18 cellular contexts compared by ENCODE assay signal in genomic region chr4:103374773-103375172, GRCh38.
DNase-seq lines count a peak whose midpoint lies in the region; ATAC-seq, FAIRE-seq and TF ChIP-seq lines count a peak whose summit lies in the region.
"Had no signal": no experiment of that assay in that cellular context is flagged by ENCODE, and none has a peak within 500 bp of the region (broad histone marks: within the 10 kb centered on the region; RNA-seq: fewer than 3 reads in every experiment).

No MANE protein-coding gene starts in this region.

- peak overlapping the region; percentile 73 for H3K27ac ChIP-seq in HUES48 (ENCODE audit: low read depth, low read length)
- no peak overlapping the region for H3K27ac ChIP-seq in endothelial cell of umbilical vein (ENCODE audit: insufficient read depth, low read depth, low read length)
- H3K27ac ChIP-seq: C4-2B, HL-60 had no signal

- H3K36me3 ChIP-seq in HUES48 (ENCODE audit: control insufficient read depth, insufficient read depth, low read length): no peaks in the 10 kb centered on the region
- H3K36me3 ChIP-seq in NT2/D1 (ENCODE audit: insufficient read depth, insufficient read length, low read length): no peaks in the 10 kb centered on the region
- H3K36me3 ChIP-seq in endothelial cell of umbilical vein (ENCODE audit: control insufficient read depth in 2 of 2, extremely low read depth in 1 of 2, insufficient read depth in 2 of 2, low read length in 2 of 2): no peaks in the 10 kb centered on the region
- H3K36me3 ChIP-seq in skeletal muscle satellite cell (ENCODE audit: insufficient read depth, low read length): no peaks in the 10 kb centered on the region
- H3K36me3 ChIP-seq: HAP-1 had no signal

- BruUV-seq in endothelial cell of umbilical vein (replicated peaks; lab: Mats Ljungman, UMichigan): no TSS peak

- CTCF ChIA-PET in endothelial cell of umbilical vein (lab: Charles Lee): no interaction called here

- TF ChIP-seq CTCF in endothelial cell of umbilical vein (IDR thresholded peaks at IDR 0.05; ENCODE audit: extremely low read depth in 1 of 2, insufficient read depth in 1 of 2, low read depth in 1 of 2, low read length in 2 of 2): no peak

- dilution Hi-C loops in endothelial cell of umbilical vein (cut with MboI; ENCODE audit: extremely low pct_ligation_motif_present, low sequenced_read_pairs): no loop called here

- H3K79me2 ChIP-seq in endothelial cell of umbilical vein (ENCODE audit: control insufficient read depth, insufficient read depth, low read length): no peaks in the 10 kb centered on the region

- peak; percentile 28 for DNase-seq in NT2/D1 (ENCODE audit: low read depth, low spot score)
- no peak for DNase-seq in endothelial cell of umbilical vein (ENCODE audit: low read depth, low spot score)
- no peak for DNase-seq in NCI-H510A treated with DMSO at 0.1 percent for 48 hours (lab: John Stamatoyannopoulos, UW)
- no peak for DNase-seq in ureter (ENCODE audit: low spot score)
- DNase-seq: ACHN; Caco-2; CD4-positive, alpha-beta T cell; KG1 had no signal

- H3K9ac ChIP-seq in HUES48 (ENCODE audit: low read depth, low read length) (no peak overlapping the region), NT2/D1 (ENCODE audit: insufficient read length, low read depth) (no peak overlapping the region), endothelial cell of umbilical vein (replicated peaks; ENCODE audit: extremely low read depth, insufficient read depth, low read length) (no peak overlapping the region), skeletal muscle satellite cell (ENCODE audit: low read depth, low read length) (no peak overlapping the region)

- intact Hi-C loops in endothelial cell of umbilical vein (cut with micrococcal nuclease): no loop called here

- H3K9me1 ChIP-seq in endothelial cell of umbilical vein (replicated peaks; ENCODE audit: control insufficient read depth, extremely low read depth, insufficient read depth, low read length): no peaks in the 10 kb centered on the region

- no peaks in the 10 kb centered on the region for H4K20me1 ChIP-seq in endothelial cell of umbilical vein (replicated peaks; ENCODE audit: control insufficient read depth, extremely low read depth, insufficient read depth, low read length)

- H3K4me3 ChIP-seq in HUES48 (ENCODE audit: low read depth, low read length) (no peak overlapping the region), NT2/D1 (ENCODE audit: insufficient read length, low read depth) (no peak overlapping the region), endothelial cell of umbilical vein (replicated peaks in 1 of 3; ENCODE audit: insufficient read depth in 1 of 3, low read depth in 1 of 3, low read length in 3 of 3) (no peak overlapping the region), skeletal muscle satellite cell (ENCODE audit: low read length) (no peak overlapping the region)
- H3K4me3 ChIP-seq: HAP-1 had no signal

- no peak overlapping the region for H2AFZ ChIP-seq in endothelial cell of umbilical vein (ENCODE audit: low read depth, low read length)

- peak; percentile 28 for FAIRE-seq in endothelial cell of umbilical vein (lab: Jason Lieb, UNC)
- FAIRE-seq: A204.1, D721Med, G401.6, GM12891 had no signal

- H3K9me3 ChIP-seq in HUES48 (ENCODE audit: control insufficient read depth, insufficient read depth, low read length): no peaks in the 10 kb centered on the region
- peaks cover 4% of the 10 kb centered on the region; the same call in 1 of the 2 replicates for H3K9me3 ChIP-seq in NT2/D1 (ENCODE audit: insufficient read depth, low read length)
- no peaks in the 10 kb centered on the region for H3K9me3 ChIP-seq in endothelial cell of umbilical vein (replicated peaks; ENCODE audit: control insufficient read depth, insufficient read depth, low read length)
- no peaks in the 10 kb centered on the region for H3K9me3 ChIP-seq in skeletal muscle satellite cell (replicated peaks; ENCODE audit: low read length)
- H3K9me3 ChIP-seq: HAP-1 had no signal

- ATAC-seq in GM21515 (IDR thresholded peaks at IDR 0.05; ENCODE audit: unreplicated experiment): no peak

- H3K4me2 ChIP-seq in endothelial cell of umbilical vein (ENCODE audit: insufficient read depth, low read length): no peak overlapping the region
- peak overlapping the region; percentile 50 for H3K4me2 ChIP-seq in skeletal muscle satellite cell (ENCODE audit: low read length)

- POLR2A ChIA-PET in endothelial cell of umbilical vein (lab: Charles Lee): no interaction called here

- no peak for TF ChIP-seq POLR2A in endothelial cell of umbilical vein (IDR thresholded peaks at IDR 0.05; ENCODE audit: low read depth, low read length)

- no peaks in the 10 kb centered on the region; the same call in 1 of the 2 replicates for H3K27me3 ChIP-seq in HUES48 (ENCODE audit: control insufficient read depth, insufficient read depth, low read length)
- H3K27me3 ChIP-seq in NT2/D1 (ENCODE audit: insufficient read depth, insufficient read length): no peaks in the 10 kb centered on the region
- H3K27me3 ChIP-seq in endothelial cell of umbilical vein (ENCODE audit: control insufficient read depth in 2 of 2, insufficient read depth in 2 of 2, low read length in 2 of 2): no peaks in the 10 kb centered on the region
- no peaks in the 10 kb centered on the region for H3K27me3 ChIP-seq in skeletal muscle satellite cell (ENCODE audit: control insufficient read depth, insufficient read depth, low read length)

- peaks cover 32% of the 10 kb centered on the region for H3K4me1 ChIP-seq in HUES48 (ENCODE audit: control insufficient read depth, insufficient read depth, low read length)
- H3K4me1 ChIP-seq in NT2/D1 (ENCODE audit: insufficient read depth, insufficient read length): no peaks in the 10 kb centered on the region
- H3K4me1 ChIP-seq in endothelial cell of umbilical vein (ENCODE audit: control insufficient read depth, extremely low read depth, insufficient read depth, low read length): peaks cover 18% of the 10 kb centered on the region
- peaks cover 7% of the 10 kb centered on the region for H3K4me1 ChIP-seq in skeletal muscle satellite cell (ENCODE audit: control insufficient read depth, insufficient read depth, low read length)

TF ChIP-seq in endothelial cell of umbilical vein, 7 proteins besides CTCF, POLR2A, EP300 and RAD21:
- TF ChIP-seq, protein P1, sequence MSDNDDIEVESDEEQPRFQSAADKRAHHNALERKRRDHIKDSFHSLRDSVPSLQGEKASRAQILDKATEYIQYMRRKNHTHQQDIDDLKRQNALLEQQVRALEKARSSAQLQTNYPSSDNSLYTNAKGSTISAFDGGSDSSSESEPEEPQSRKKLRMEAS (IDR thresholded peaks at IDR 0.05; ENCODE audit: insufficient read depth, insufficient read length): no peak
- TF ChIP-seq MYC (IDR thresholded peaks at IDR 0.05; ENCODE audit: low read depth, low read length): no peak
- no peak for TF ChIP-seq FOS (IDR thresholded peaks at IDR 0.05; ENCODE audit: borderline replicate concordance, insufficient read depth, low read length)
- no peak for TF ChIP-seq JUN (IDR thresholded peaks at IDR 0.05; ENCODE audit: borderline replicate concordance, insufficient read depth, insufficient read length, low read depth)
- no peak for TF ChIP-seq GATA2 (IDR thresholded peaks at IDR 0.05; ENCODE audit: insufficient read depth, insufficient read length, low read depth, low read length)
- no peak for TF ChIP-seq POLR2AphosphoS5 (IDR thresholded peaks at IDR 0.05; ENCODE audit: insufficient read depth, low read depth, low read length)
- TF ChIP-seq EZH2 (IDR thresholded peaks at IDR 0.05; ENCODE audit: borderline replicate concordance, low read depth, low read length, severe bottlenecking): no peak
